Comparison of ENCODE assay signal across 19 cellular contexts in genomic region chr16:67454104-67454503, GRCh38. TPM values are rescaled to one million over a fixed set of nuclear protein-coding genes. Genes with fewer than 3 reads are reported as not detected.
"Had no signal": no experiment of that assay in that cellular context is flagged by ENCODE, and none has a peak within 500 bp of the region (broad histone marks: within the 10 kb centered on the region; RNA-seq: fewer than 3 reads in every experiment).

No MANE protein-coding gene starts in this region.

- ATAC-seq: naive thymus-derived CD8-positive, alpha-beta T cell; SK-N-SH treated with all-trans-retinoic acid at 6 μM for 48 hours had no signal

- H3K27me3 Mint-ChIP-seq: naive thymus-derived CD8-positive, alpha-beta T cell had no signal

- H3K36me3 ChIP-seq: ovary had no signal

- H3K27me3 ChIP-seq: adrenal gland, hepatocyte, ovary, stomach had no signal

- H3K4me3 Mint-ChIP-seq: mesothelial cell of epicardium; naive thymus-derived CD8-positive, alpha-beta T cell had no signal

- H3K4me3 ChIP-seq: adrenal gland, hepatocyte, ovary, stomach had no signal

- H3K9me3 ChIP-seq: adrenal gland, ovary, stomach had no signal

- H3K9me3 Mint-ChIP-seq: mesothelial cell of epicardium; naive thymus-derived CD8-positive, alpha-beta T cell had no signal

- H3K27ac Mint-ChIP-seq: mesothelial cell of epicardium had no signal

- H3K27ac ChIP-seq: adrenal gland, hepatocyte, ovary had no signal

- DNase-seq: activated CD4-positive, alpha-beta T cell treated with anti-CD3 and anti-CD28 coated beads, Interleukin-2, amount 50 U/mL, for 1 hour; activated CD4-positive, CD25-positive, alpha-beta regulatory T cell; activated gamma-delta T cell; activated T-cell treated with anti-CD3 and anti-CD28 coated beads, Interleukin-2, amount 50 U/mL, for 1 hour; adrenal gland; caudate nucleus; cortex of kidney; effector memory CD4-positive, alpha-beta T cell; kidney glomerular epithelial cell; naive thymus-derived CD8-positive, alpha-beta T cell; ovary; stimulated activated CD4-positive, alpha-beta T cell treated with anti-CD3 and anti-CD28 coated beads, Interleukin-2, amount 100 ng/mL, for 48 hours; stomach had no signal

RNA-seq across cellular contexts. Expression of gene HSD11B2, which starts 23.2 kb away (rescaled TPM):
- total RNA-seq: naive thymus-derived CD8-positive, alpha-beta T cell; T-helper 1 cell treated with Interleukin-12 subunit alpha and Interleukin-12 subunit beta and Interleukin-4 antibody, amounts not matched to agents 30 ng/mL and 1 ng/mL, for 36 hours had no signal
- polyA plus RNA-seq: naive thymus-derived CD8-positive, alpha-beta T cell had no signal

RNA-seq across cellular contexts. Expression of gene AGRP, which starts 29.2 kb away (rescaled TPM):
- total RNA-seq: epithelial cell of proximal tubule; lower leg skin; mesothelial cell of epicardium; naive thymus-derived CD8-positive, alpha-beta T cell; stomach; T-helper 1 cell treated with Interleukin-12 subunit alpha and Interleukin-12 subunit beta and Interleukin-4 antibody, amounts not matched to agents 30 ng/mL and 1 ng/mL, for 36 hours had no signal
- polyA plus RNA-seq: naive thymus-derived CD8-positive, alpha-beta T cell; stomach had no signal
